Comparison of ENCODE assay signal across 1 cellular context in genomic region chr17:42554250-42555121, GRCh38.
A peak's percentile ranks its signal among the peaks of the same experiment; 100 is the strongest.
TF ChIP-seq lines count a peak whose summit lies in the region.

No MANE protein-coding gene starts in this region.

TF ChIP-seq in HepG2, 621 proteins besides CTCF, POLR2A, EP300 and RAD21 (continued from another document and continues in another):
- TF ChIP-seq ZNF687 (CRISPR knock-in tag; IDR thresholded peaks at IDR 0.05) (peak; percentile 99), ZNF138 (CRISPR knock-in tag; IDR thresholded peaks at IDR 0.05; ENCODE audit: low read depth) (peak; percentile 89), MAFG (CRISPR knock-in tag; IDR thresholded peaks at IDR 0.05) (no peak), SYNCRIP (IDR thresholded peaks at IDR 0.05; ENCODE audit: insufficient read depth, low read depth, low read length) (no peak), MIER3 (CRISPR knock-in tag; IDR thresholded peaks at IDR 0.05; ENCODE audit: borderline replicate concordance) (peak; percentile 92), ZFP36L2 (CRISPR knock-in tag; IDR thresholded peaks at IDR 0.05) (0 out of 2 replicates have a peak, but pooled peaks have one; percentile 31), PTBP1 (IDR thresholded peaks at IDR 0.05; ENCODE audit: low read depth, low read length, poor library complexity, severe bottlenecking) (no peak), NR2C2 (CRISPR knock-in tag; IDR thresholded peaks at IDR 0.05; ENCODE audit: borderline replicate concordance) (peak; percentile 99), KLF15 (CRISPR knock-in tag; IDR thresholded peaks at IDR 0.05; ENCODE audit: borderline replicate concordance) (peak; percentile 72; the same call in 1 of the 2 replicates), CHD4 (IDR thresholded peaks at IDR 0.05; ENCODE audit: borderline replicate concordance, low read length) (peak; percentile 38; the same call in 1 of the 2 replicates), FOXO4 (CRISPR knock-in tag; conservative IDR thresholded peaks at IDR 0.05) (no peak), NAIF1 (CRISPR knock-in tag; IDR thresholded peaks at IDR 0.05; ENCODE audit: borderline replicate concordance) (peak; percentile 98), JUND (CRISPR knock-in tag; IDR thresholded peaks at IDR 0.05) (no peak; the same call in 1 of the 2 replicates), KLF6 (CRISPR knock-in tag; IDR thresholded peaks at IDR 0.05) (peak; percentile 77; the same call in 1 of the 2 replicates), SRF (IDR thresholded peaks at IDR 0.05; ENCODE audit: low read depth, low read length) (no peak), PRMT3 (CRISPR knock-in tag; IDR thresholded peaks at IDR 0.05; ENCODE audit: borderline replicate concordance, low read depth) (peak; percentile 26; the same call in 1 of the 2 replicates), ZMYM4 (CRISPR knock-in tag; IDR thresholded peaks at IDR 0.05) (peak; percentile 61), ZNF430 (CRISPR knock-in tag; IDR thresholded peaks at IDR 0.05) (peak; percentile 92), FOSL1 (CRISPR knock-in tag; IDR thresholded peaks at IDR 0.05; ENCODE audit: borderline replicate concordance) (peak; percentile 12; the same call in 1 of the 2 replicates), NFRKB (IDR thresholded peaks at IDR 0.05) (no peak), ZNF784 (CRISPR knock-in tag; IDR thresholded peaks at IDR 0.05; ENCODE audit: borderline replicate concordance) (peak; percentile 50; the same call in 1 of the 2 replicates), ZNF646 (CRISPR knock-in tag; IDR thresholded peaks at IDR 0.05) (no peak), SALL1 (CRISPR knock-in tag; IDR thresholded peaks at IDR 0.05) (peak; percentile 90), XBP1 (CRISPR knock-in tag; IDR thresholded peaks at IDR 0.05) (0 out of 2 replicates have a peak, but pooled peaks have one; percentile 22), CERS6 (CRISPR knock-in tag; IDR thresholded peaks at IDR 0.05) (no peak), ZNF382 (CRISPR knock-in tag; IDR thresholded peaks at IDR 0.05; ENCODE audit: borderline replicate concordance) (no peak), YEATS2 (CRISPR knock-in tag; IDR thresholded peaks at IDR 0.05; ENCODE audit: borderline replicate concordance) (peak; percentile 94), MIXL1 (CRISPR knock-in tag; IDR thresholded peaks at IDR 0.05) (peak; percentile 76), SP2 (CRISPR knock-in tag; IDR thresholded peaks at IDR 0.05) (peak; percentile 55; the same call in 1 of the 2 replicates), NR1H2 (CRISPR knock-in tag; IDR thresholded peaks at IDR 0.05; ENCODE audit: borderline replicate concordance, low read depth) (0 out of 2 replicates have a peak, but pooled peaks have one; percentile 54), ZNF510 (CRISPR knock-in tag; IDR thresholded peaks at IDR 0.05; ENCODE audit: low read depth) (no peak), FOXK1 (CRISPR knock-in tag; IDR thresholded peaks at IDR 0.05; ENCODE audit: borderline replicate concordance, low read depth) (peak; percentile 82; the same call in 1 of the 2 replicates), TFE3 (CRISPR knock-in tag; IDR thresholded peaks at IDR 0.05) (no peak), ZNF17 (CRISPR knock-in tag; IDR thresholded peaks at IDR 0.05) (no peak), ZFP90 (CRISPR knock-in tag; IDR thresholded peaks at IDR 0.05; ENCODE audit: borderline replicate concordance) (peak; percentile 78; the same call in 1 of the 2 replicates), ARID5B (CRISPR knock-in tag; IDR thresholded peaks at IDR 0.05) (peak; percentile 77), ZNF891 (CRISPR knock-in tag; IDR thresholded peaks at IDR 0.05) (no peak), PHF5A (CRISPR knock-in tag; IDR thresholded peaks at IDR 0.05; ENCODE audit: low read depth, unreplicated experiment) (no peak), RFXAP (CRISPR knock-in tag; IDR thresholded peaks at IDR 0.05; ENCODE audit: borderline replicate concordance) (peak; percentile 75; the same call in 1 of the 2 replicates), SRSF4 (IDR thresholded peaks at IDR 0.05; ENCODE audit: low read depth, low read length, poor library complexity, severe bottlenecking) (no peak), SOX13 (IDR thresholded peaks at IDR 0.05) (no peak), SOX13 (CRISPR knock-in tag; conservative IDR thresholded peaks at IDR 0.05 in 1 of 2, IDR thresholded peaks at IDR 0.05 in 1 of 2) (peak in 1 of 2 experiments; percentile 61; a peak in 2 of 4 replicates), ELF1 (CRISPR knock-in tag; IDR thresholded peaks at IDR 0.05) (peak; percentile 93), ZNF576 (CRISPR knock-in tag; IDR thresholded peaks at IDR 0.05) (peak; percentile 95; the same call in 1 of the 2 replicates)
